In genomic region chr7:42213093-42213492, GRCh38 we compare ENCODE assay signal across 1 cellular context.
TF ChIP-seq lines count a peak whose summit lies in the region.

No MANE protein-coding gene starts in this region.

TF ChIP-seq in GM23338, 12 proteins besides CTCF, POLR2A, EP300 and RAD21 (continued from another document):
- TF ChIP-seq STAT1 (IDR thresholded peaks at IDR 0.05; ENCODE audit: unreplicated experiment) (no peak), ZNF331 (CRISPR knock-in tag; IDR thresholded peaks at IDR 0.05; ENCODE audit: low read depth) (no peak), EZH2phosphoT487 (IDR thresholded peaks at IDR 0.05; ENCODE audit: unreplicated experiment) (no peak), EZH2 (IDR thresholded peaks at IDR 0.05; ENCODE audit: low read depth, unreplicated experiment) (no peak), NANOG (IDR thresholded peaks at IDR 0.05; ENCODE audit: borderline replicate concordance) (no peak), ZNF114 (CRISPR knock-in tag; IDR thresholded peaks at IDR 0.05) (no peak), CREB1 (CRISPR knock-in tag; IDR thresholded peaks at IDR 0.05; ENCODE audit: low read depth) (no peak)
- TF ChIP-seq, protein P1, sequence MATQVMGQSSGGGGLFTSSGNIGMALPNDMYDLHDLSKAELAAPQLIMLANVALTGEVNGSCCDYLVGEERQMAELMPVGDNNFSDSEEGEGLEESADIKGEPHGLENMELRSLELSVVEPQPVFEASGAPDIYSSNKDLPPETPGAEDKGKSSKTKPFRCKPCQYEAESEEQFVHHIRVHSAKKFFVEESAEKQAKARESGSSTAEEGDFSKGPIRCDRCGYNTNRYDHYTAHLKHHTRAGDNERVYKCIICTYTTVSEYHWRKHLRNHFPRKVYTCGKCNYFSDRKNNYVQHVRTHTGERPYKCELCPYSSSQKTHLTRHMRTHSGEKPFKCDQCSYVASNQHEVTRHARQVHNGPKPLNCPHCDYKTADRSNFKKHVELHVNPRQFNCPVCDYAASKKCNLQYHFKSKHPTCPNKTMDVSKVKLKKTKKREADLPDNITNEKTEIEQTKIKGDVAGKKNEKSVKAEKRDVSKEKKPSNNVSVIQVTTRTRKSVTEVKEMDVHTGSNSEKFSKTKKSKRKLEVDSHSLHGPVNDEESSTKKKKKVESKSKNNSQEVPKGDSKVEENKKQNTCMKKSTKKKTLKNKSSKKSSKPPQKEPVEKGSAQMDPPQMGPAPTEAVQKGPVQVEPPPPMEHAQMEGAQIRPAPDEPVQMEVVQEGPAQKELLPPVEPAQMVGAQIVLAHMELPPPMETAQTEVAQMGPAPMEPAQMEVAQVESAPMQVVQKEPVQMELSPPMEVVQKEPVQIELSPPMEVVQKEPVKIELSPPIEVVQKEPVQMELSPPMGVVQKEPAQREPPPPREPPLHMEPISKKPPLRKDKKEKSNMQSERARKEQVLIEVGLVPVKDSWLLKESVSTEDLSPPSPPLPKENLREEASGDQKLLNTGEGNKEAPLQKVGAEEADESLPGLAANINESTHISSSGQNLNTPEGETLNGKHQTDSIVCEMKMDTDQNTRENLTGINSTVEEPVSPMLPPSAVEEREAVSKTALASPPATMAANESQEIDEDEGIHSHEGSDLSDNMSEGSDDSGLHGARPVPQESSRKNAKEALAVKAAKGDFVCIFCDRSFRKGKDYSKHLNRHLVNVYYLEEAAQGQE (IDR thresholded peaks at IDR 0.05; ENCODE audit: unreplicated experiment): no peak
- TF ChIP-seq, protein P2, sequence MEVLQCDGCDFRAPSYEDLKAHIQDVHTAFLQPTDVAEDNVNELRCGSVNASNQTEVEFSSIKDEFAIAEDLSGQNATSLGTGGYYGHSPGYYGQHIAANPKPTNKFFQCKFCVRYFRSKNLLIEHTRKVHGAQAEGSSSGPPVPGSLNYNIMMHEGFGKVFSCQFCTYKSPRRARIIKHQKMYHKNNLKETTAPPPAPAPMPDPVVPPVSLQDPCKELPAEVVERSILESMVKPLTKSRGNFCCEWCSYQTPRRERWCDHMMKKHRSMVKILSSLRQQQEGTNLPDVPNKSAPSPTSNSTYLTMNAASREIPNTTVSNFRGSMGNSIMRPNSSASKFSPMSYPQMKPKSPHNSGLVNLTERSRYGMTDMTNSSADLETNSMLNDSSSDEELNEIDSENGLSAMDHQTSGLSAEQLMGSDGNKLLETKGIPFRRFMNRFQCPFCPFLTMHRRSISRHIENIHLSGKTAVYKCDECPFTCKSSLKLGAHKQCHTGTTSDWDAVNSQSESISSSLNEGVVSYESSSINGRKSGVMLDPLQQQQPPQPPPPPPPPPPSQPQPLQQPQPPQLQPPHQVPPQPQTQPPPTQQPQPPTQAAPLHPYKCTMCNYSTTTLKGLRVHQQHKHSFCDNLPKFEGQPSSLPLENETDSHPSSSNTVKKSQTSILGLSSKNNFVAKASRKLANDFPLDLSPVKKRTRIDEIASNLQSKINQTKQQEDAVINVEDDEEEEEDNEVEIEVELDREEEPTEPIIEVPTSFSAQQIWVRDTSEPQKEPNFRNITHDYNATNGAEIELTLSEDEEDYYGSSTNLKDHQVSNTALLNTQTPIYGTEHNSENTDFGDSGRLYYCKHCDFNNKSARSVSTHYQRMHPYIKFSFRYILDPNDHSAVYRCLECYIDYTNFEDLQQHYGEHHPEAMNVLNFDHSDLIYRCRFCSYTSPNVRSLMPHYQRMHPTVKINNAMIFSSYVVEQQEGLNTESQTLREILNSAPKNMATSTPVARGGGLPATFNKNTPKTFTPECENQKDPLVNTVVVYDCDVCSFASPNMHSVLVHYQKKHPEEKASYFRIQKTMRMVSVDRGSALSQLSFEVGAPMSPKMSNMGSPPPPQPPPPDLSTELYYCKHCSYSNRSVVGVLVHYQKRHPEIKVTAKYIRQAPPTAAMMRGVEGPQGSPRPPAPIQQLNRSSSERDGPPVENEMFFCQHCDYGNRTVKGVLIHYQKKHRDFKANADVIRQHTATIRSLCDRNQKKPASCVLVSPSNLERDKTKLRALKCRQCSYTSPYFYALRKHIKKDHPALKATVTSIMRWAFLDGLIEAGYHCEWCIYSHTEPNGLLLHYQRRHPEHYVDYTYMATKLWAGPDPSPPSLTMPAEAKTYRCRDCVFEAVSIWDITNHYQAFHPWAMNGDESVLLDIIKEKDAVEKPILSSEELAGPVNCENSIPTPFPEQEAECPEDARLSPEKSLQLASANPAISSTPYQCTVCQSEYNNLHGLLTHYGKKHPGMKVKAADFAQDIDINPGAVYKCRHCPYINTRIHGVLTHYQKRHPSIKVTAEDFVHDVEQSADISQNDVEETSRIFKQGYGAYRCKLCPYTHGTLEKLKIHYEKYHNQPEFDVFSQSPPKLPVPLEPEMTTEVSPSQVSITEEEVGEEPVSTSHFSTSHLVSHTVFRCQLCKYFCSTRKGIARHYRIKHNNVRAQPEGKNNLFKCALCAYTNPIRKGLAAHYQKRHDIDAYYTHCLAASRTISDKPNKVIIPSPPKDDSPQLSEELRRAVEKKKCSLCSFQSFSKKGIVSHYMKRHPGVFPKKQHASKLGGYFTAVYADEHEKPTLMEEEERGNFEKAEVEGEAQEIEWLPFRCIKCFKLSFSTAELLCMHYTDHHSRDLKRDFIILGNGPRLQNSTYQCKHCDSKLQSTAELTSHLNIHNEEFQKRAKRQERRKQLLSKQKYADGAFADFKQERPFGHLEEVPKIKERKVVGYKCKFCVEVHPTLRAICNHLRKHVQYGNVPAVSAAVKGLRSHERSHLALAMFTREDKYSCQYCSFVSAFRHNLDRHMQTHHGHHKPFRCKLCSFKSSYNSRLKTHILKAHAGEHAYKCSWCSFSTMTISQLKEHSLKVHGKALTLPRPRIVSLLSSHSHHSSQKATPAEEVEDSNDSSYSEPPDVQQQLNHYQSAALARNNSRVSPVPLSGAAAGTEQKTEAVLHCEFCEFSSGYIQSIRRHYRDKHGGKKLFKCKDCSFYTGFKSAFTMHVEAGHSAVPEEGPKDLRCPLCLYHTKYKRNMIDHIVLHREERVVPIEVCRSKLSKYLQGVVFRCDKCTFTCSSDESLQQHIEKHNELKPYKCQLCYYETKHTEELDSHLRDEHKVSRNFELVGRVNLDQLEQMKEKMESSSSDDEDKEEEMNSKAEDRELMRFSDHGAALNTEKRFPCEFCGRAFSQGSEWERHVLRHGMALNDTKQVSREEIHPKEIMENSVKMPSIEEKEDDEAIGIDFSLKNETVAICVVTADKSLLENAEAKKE (CRISPR knock-in tag; IDR thresholded peaks at IDR 0.05): no peak
